27 cellular contexts compared by ENCODE assay signal in the genomic region with DNA sequence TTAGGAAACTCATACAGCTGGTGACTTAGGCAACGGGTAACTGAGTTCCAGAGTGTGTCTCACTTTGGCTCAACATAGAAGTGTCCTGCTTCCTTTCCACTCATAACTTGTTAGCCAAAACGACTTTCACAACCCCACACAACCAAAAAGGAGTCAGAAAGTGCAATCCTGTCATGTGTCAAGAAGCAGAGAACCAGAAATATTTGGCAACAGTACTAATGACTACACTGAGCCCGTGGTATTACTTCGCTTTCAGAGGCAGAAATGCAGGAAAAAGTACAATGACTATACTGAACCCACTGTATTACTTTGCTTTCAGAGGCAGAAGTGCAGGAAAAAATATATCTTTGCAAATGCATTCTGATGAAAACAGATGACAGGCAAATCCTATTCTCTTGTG.
"Had no signal": no experiment of that assay in that cellular context is flagged by ENCODE, and none has a peak within 500 bp of the region (broad histone marks: within the 10 kb centered on the region; RNA-seq: fewer than 3 reads in every experiment).

No MANE protein-coding gene starts in this region.

- H3K27me3 ChIP-seq: ascending aorta had no signal

- H3K9me3 ChIP-seq: ascending aorta, MG63 had no signal

- DNase-seq: activated B cell treated with CpG ODN at 0.5 μM for 24 hours; activated CD4-positive, alpha-beta T cell treated with anti-CD3 and anti-CD28 coated beads for 1 hour; activated CD4-positive, alpha-beta T cell treated with anti-CD3 and anti-CD28 coated beads, Interleukin-2, amount 10 ng/mL, durations not matched to agents 24 days and 14 days; activated CD4-positive, alpha-beta T cell treated with anti-CD3 and anti-CD28 coated beads, Interleukin-2, amount 50 U/mL, for 48 hours; activated CD8-positive, alpha-beta memory T cell treated with anti-CD3 and anti-CD28 coated beads, Interleukin-2, amount 10 ng/mL, durations not matched to agents 7 days and 5 days; activated effector memory CD4-positive, alpha-beta T cell treated with anti-CD3 and anti-CD28 coated beads, Interleukin-2, amount 50 U/mL, for 16 hours; activated naive CD4-positive, alpha-beta T cell treated with Interleukin-2 at 50 U/mL for 16 hours; activated naive CD8-positive, alpha-beta T cell treated with anti-CD3 and anti-CD28 coated beads, Interleukin-2, amount 50 U/mL, for 24 hours; activated T-cell treated with anti-CD3 and anti-CD28 coated beads, Interleukin-2, amount 50 U/mL, for 24 hours; amniotic stem cell; MG63; NCI-H1105; NCI-H1436; NCI-H1694 treated with DMSO at 0.1 percent for 48 hours; NCI-H2029 treated with DMSO at 0.1 percent for 48 hours; NCI-H446; NCI-H524; T-cell; T-helper 2 cell; T1000 had no signal

- H3K4me3 Mint-ChIP-seq: activated B cell treated with CpG ODN at 0.5 μM for 24 hours; activated CD4-positive, alpha-beta T cell treated with anti-CD3 and anti-CD28 coated beads, Interleukin-2, amount 10 ng/mL, durations not matched to agents 24 days and 14 days; activated CD8-positive, alpha-beta memory T cell treated with anti-CD3 and anti-CD28 coated beads, Interleukin-2, amount 10 ng/mL, durations not matched to agents 7 days and 5 days; activated naive CD8-positive, alpha-beta T cell treated with anti-CD3 and anti-CD28 coated beads, Interleukin-2, amount 50 U/mL, for 24 hours; activated T-cell treated with anti-CD3 and anti-CD28 coated beads, Interleukin-2, amount 50 U/mL, for 24 hours; brain; T-cell had no signal

- H3K4me2 ChIP-seq: KMS-11 had no signal

- H3K27me3 Mint-ChIP-seq: activated B cell treated with CpG ODN at 0.5 μM for 24 hours; activated CD4-positive, alpha-beta T cell treated with anti-CD3 and anti-CD28 coated beads, Interleukin-2, amount 10 ng/mL, durations not matched to agents 24 days and 14 days; activated CD8-positive, alpha-beta memory T cell treated with anti-CD3 and anti-CD28 coated beads, Interleukin-2, amount 10 ng/mL, durations not matched to agents 7 days and 5 days; activated naive CD8-positive, alpha-beta T cell treated with anti-CD3 and anti-CD28 coated beads, Interleukin-2, amount 50 U/mL, for 24 hours; activated T-cell treated with anti-CD3 and anti-CD28 coated beads, Interleukin-2, amount 50 U/mL, for 24 hours; brain; T-cell had no signal

- H3K4me3 ChIP-seq: ascending aorta, MG63, SK-N-MC had no signal

- H3K9ac ChIP-seq: KMS-11 had no signal

- ATAC-seq: activated CD8-positive, alpha-beta memory T cell treated with anti-CD3 and anti-CD28 coated beads, Interleukin-2, amount 10 ng/mL, durations not matched to agents 7 days and 5 days; activated naive CD4-positive, alpha-beta T cell treated with anti-CD3 and anti-CD28 coated beads, Interleukin-2, amount 50 U/mL, for 72 hours; activated naive CD8-positive, alpha-beta T cell treated with anti-CD3 and anti-CD28 coated beads, Interleukin-2, amount 50 U/mL, for 24 hours; Right ventricle myocardium inferior; T-cell had no signal

- H3K36me3 Mint-ChIP-seq: activated CD8-positive, alpha-beta memory T cell treated with anti-CD3 and anti-CD28 coated beads, Interleukin-2, amount 10 ng/mL, durations not matched to agents 7 days and 5 days; activated naive CD4-positive, alpha-beta T cell treated with anti-CD3 and anti-CD28 coated beads, Interleukin-2, amount 50 U/mL, for 72 hours; brain; T-cell had no signal

- H3K4me1 ChIP-seq: ascending aorta had no signal

- H3K4me1 Mint-ChIP-seq: activated B cell treated with CpG ODN at 0.5 μM for 24 hours; activated CD4-positive, alpha-beta T cell treated with anti-CD3 and anti-CD28 coated beads, Interleukin-2, amount 10 ng/mL, durations not matched to agents 24 days and 14 days; activated CD8-positive, alpha-beta memory T cell treated with anti-CD3 and anti-CD28 coated beads, Interleukin-2, amount 10 ng/mL, durations not matched to agents 7 days and 5 days; activated naive CD8-positive, alpha-beta T cell treated with anti-CD3 and anti-CD28 coated beads, Interleukin-2, amount 50 U/mL, for 24 hours; brain; T-cell had no signal

- H3K36me3 ChIP-seq: ascending aorta, MG63 had no signal

- H3K27ac Mint-ChIP-seq: activated B cell treated with CpG ODN at 0.5 μM for 24 hours; activated CD4-positive, alpha-beta T cell treated with anti-CD3 and anti-CD28 coated beads, Interleukin-2, amount 10 ng/mL, durations not matched to agents 24 days and 14 days; activated CD8-positive, alpha-beta memory T cell treated with anti-CD3 and anti-CD28 coated beads, Interleukin-2, amount 10 ng/mL, durations not matched to agents 7 days and 5 days; activated naive CD4-positive, alpha-beta T cell treated with anti-CD3 and anti-CD28 coated beads, Interleukin-2, amount 50 U/mL, for 72 hours; activated naive CD8-positive, alpha-beta T cell treated with anti-CD3 and anti-CD28 coated beads, Interleukin-2, amount 50 U/mL, for 24 hours; activated T-cell treated with anti-CD3 and anti-CD28 coated beads, Interleukin-2, amount 50 U/mL, for 24 hours; brain; T-cell had no signal

- FAIRE-seq: TTC549 had no signal

- H3K27ac ChIP-seq: ascending aorta, KMS-11, SK-N-MC had no signal

- H3K9me3 Mint-ChIP-seq: activated B cell treated with CpG ODN at 0.5 μM for 24 hours; activated CD4-positive, alpha-beta T cell treated with anti-CD3 and anti-CD28 coated beads, Interleukin-2, amount 10 ng/mL, durations not matched to agents 24 days and 14 days; activated T-cell treated with anti-CD3 and anti-CD28 coated beads, Interleukin-2, amount 50 U/mL, for 24 hours; brain had no signal
